In genomic region chr9:12469084-12469483, GRCh38 we compare ENCODE assay signal across 26 cellular contexts.
"Had no signal": no experiment of that assay in that cellular context is flagged by ENCODE, and none has a peak within 500 bp of the region (broad histone marks: within the 10 kb centered on the region; RNA-seq: fewer than 3 reads in every experiment).

No MANE protein-coding gene starts in this region.

- H3K4me3 ChIP-seq: breast epithelium, esophagus muscularis mucosa, heart right ventricle, ovary, sigmoid colon, testis, transverse colon had no signal

- H3K4me1 ChIP-seq: breast epithelium, esophagus muscularis mucosa, heart right ventricle, sigmoid colon, testis, transverse colon had no signal

- H3K27ac ChIP-seq: breast epithelium, esophagus muscularis mucosa, heart right ventricle, ovary, sigmoid colon, testis, transverse colon had no signal

- H3K27me3 ChIP-seq: breast epithelium, esophagus muscularis mucosa, heart right ventricle, ovary, sigmoid colon, testis, transverse colon had no signal

- H3K36me3 ChIP-seq: breast epithelium, esophagus muscularis mucosa, heart right ventricle, ovary, sigmoid colon, transverse colon had no signal

- DNase-seq: activated CD4-positive, alpha-beta memory T cell treated with anti-CD3 and anti-CD28 coated beads for 36 hours; activated CD4-positive, alpha-beta T cell treated with anti-CD3 and anti-CD28 coated beads, Interleukin-2, amount 10 ng/mL, durations not matched to agents 24 days and 14 days; activated CD4-positive, CD25-positive, alpha-beta regulatory T cell treated with anti-CD3 and anti-CD28 coated beads, Interleukin-2, amount 50 U/mL, for 72 hours; activated CD8-positive, alpha-beta memory T cell treated with anti-CD3 and anti-CD28 coated beads, Interleukin-2, amount 50 U/mL, for 4 hours; activated gamma-delta T cell; activated naive CD4-positive, alpha-beta T cell treated with anti-CD3 and anti-CD28 coated beads, Interleukin-2, amount 10 ng/mL, durations not matched to agents 7 days and 5 days; activated naive CD8-positive, alpha-beta T cell treated with anti-CD3 and anti-CD28 coated beads, Interleukin-2, amount 10 ng/mL, durations not matched to agents 7 days and 5 days; activated T-cell treated with anti-CD3 and anti-CD28 coated beads, Interleukin-2, amount 50 U/mL, for 1 hour; central memory CD4-positive, alpha-beta T cell; endodermal cell; foreskin melanocyte; heart right ventricle; left ventricle myocardium superior; midbrain; naive thymus-derived CD4-positive, alpha-beta T cell; ovary; sigmoid colon; small intestine; stimulated activated CD4-positive, alpha-beta T cell treated with anti-CD3 and anti-CD28 coated beads, Interleukin-15, amount 100 ng/mL, for 24 hours; stimulated activated naive CD8-positive, alpha-beta T cell treated with anti-CD3 and anti-CD28 coated beads, Interleukin-15, Interleukin-2, amounts not matched to agents 100 U/mL and 50 U/mL, for 24 hours; T-helper 17 cell; T1000; testis; transverse colon had no signal

- H3K9me3 ChIP-seq: breast epithelium, esophagus muscularis mucosa, ovary, sigmoid colon, testis, transverse colon had no signal
